Comparison of ENCODE assay signal across 8 cellular contexts in genomic region chr20:50645253-50646068, GRCh38. TPM values are rescaled to one million over a fixed set of nuclear protein-coding genes. Genes with fewer than 3 reads are reported as not detected.
DNase-seq lines count a peak whose midpoint lies in the region; ATAC-seq and TF ChIP-seq lines count a peak whose summit lies in the region.

No MANE protein-coding gene starts in this region.

- peak; percentile 27 for DNase-seq in DMS 273 treated with DMSO at 0.1 percent for 48 hours (lab: John Stamatoyannopoulos, UW)
- peak; percentile 33 to 85 (median 84) for DNase-seq in Peyer's patch
- peak; percentile 97 for DNase-seq in fibroblast of mammary gland (ENCODE audit: low read depth)
- DNase-seq in omental fat pad (ENCODE audit: low spot score): peak; percentile 53

- H3K27ac ChIP-seq in Peyer's patch: peak overlapping the region; percentile 43 to 83 (median 73)

- peaks cover 0 to 6% (median 0%) of the 10 kb centered on the region in 4 donors for H3K4me1 ChIP-seq in Peyer's patch

- no peak for TF ChIP-seq POLR2A in Peyer's patch (IDR thresholded peaks at IDR 0.05)

- H3K4me3 ChIP-seq in Peyer's patch: no peak overlapping the region
- H3K4me3 ChIP-seq in fibroblast of mammary gland (ENCODE audit: control insufficient read depth, low read depth, low read length): no peak overlapping the region

- TF ChIP-seq CTCF in Peyer's patch (IDR thresholded peaks at IDR 0.05) (no peak), fibroblast of mammary gland (conservative IDR thresholded peaks at IDR 0.05; ENCODE audit: control insufficient read depth, insufficient read depth, low read depth, low read length) (no peak), omental fat pad (IDR thresholded peaks at IDR 0.05) (no peak)

- no peaks in the 10 kb centered on the region for H3K27me3 ChIP-seq in Peyer's patch

- ATAC-seq in omental fat pad (ENCODE audit: low FRiP score) (peak; percentile 84), HG03280 (IDR thresholded peaks at IDR 0.05; ENCODE audit: unreplicated experiment) (no peak), HG03442 (IDR thresholded peaks at IDR 0.05; ENCODE audit: unreplicated experiment) (no peak), HG03460 (IDR thresholded peaks at IDR 0.05; ENCODE audit: unreplicated experiment) (no peak), GM21529 (IDR thresholded peaks at IDR 0.05; ENCODE audit: unreplicated experiment) (no peak)

- H3K9me3 ChIP-seq in Peyer's patch: no peaks in the 10 kb centered on the region

- H3K36me3 ChIP-seq in Peyer's patch: no peaks in the 10 kb centered on the region

RNA-seq across cellular contexts. Expression of gene RIPOR3, which starts 45.9 kb away (rescaled TPM):
- total RNA-seq in Peyer's patch (10 to 100 TPM in 3 of 4 donors, 1 to 10 TPM in 1; 8.2 to 51.2 (median 20.5) TPM), omental fat pad (10 to 100 TPM in 3 of 4 donors, 1 to 10 TPM in 1; 7.8 to 81.8 (median 16.6) TPM)

Comparison
In these comparisons a context has a peak if more than half of its experiments do, and no peak if none do; other contexts are left out.
1. DNase-seq: peak in every context shown above with its lines; median percentile 97 in fibroblast of mammary gland; 84 in Peyer's patch; 53 in omental fat pad; 27 in DMS 273 treated with DMSO at 0.1 percent for 48 hours.